In the genomic region with DNA sequence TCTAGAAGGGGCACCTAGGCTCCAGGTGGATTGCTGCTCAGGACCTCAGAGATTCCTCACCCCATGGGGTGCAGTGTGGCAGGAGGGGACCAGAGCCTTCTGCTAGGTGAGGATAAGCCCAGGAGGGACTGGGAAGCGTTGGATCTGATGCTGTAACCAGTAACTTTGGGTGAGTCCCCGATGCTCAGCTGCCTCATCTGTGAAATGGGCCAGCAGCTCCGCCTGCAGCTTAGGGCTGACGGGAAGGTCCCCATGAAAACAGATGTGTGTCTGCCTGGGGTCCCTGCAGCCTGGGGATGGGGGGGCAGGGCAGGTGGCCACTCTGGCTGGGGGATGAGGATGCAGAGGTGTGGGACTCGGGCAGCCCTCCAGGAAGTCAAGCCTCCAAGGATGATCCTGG, we compare ENCODE assay signal across 29 cellular contexts. TPM values are rescaled to one million over a fixed set of nuclear protein-coding genes. Genes with fewer than 3 reads are reported as not detected.
"Had no signal": no experiment of that assay in that cellular context is flagged by ENCODE, and none has a peak within 500 bp of the region (broad histone marks: within the 10 kb centered on the region; RNA-seq: fewer than 3 reads in every experiment).

No MANE protein-coding gene starts in this region.

- H3K4me3 ChIP-seq: heart left ventricle, left lung, lower lobe of right lung, ovary, right atrium auricular region, skin epidermis, stomach, testis, tibial artery, upper lobe of right lung had no signal

- DNase-seq: heart left ventricle; hypothalamus; immature natural killer cell; kidney; left colon; left lung; lower lobe of right lung; mammary epithelial cell; mesenchymal stem cell; naive thymus-derived CD8-positive, alpha-beta T cell; ovary; stimulated activated CD4-positive, alpha-beta T cell treated with anti-CD3 and anti-CD28 coated beads, Interleukin-12 subunit alpha, Interleukin-12 subunit beta, amount 100 ng/mL, for 4 hours; stimulated activated CD4-positive, alpha-beta T cell treated with anti-CD3 and anti-CD28 coated beads, Interleukin-15, amount 100 ng/mL, for 24 hours; stimulated activated CD4-positive, alpha-beta T cell treated with anti-CD3 and anti-CD28 coated beads, Interleukin-2, amount 100 ng/mL, for 24 hours; stimulated activated CD4-positive, alpha-beta T cell treated with anti-CD3 and anti-CD28 coated beads, Interleukin-4, amount 100 ng/mL, for 1 hour; stimulated activated naive B cell treated with anti-CD40 and anti-IgM and Interleukin-4, amounts not matched to agents 10 μg/mL and 1 μg/mL and 100 μg/mL, for 72 hours; stimulated activated naive CD8-positive, alpha-beta T cell treated with anti-CD3 and anti-CD28 coated beads, Interleukin-15, Interleukin-2, amounts not matched to agents 100 U/mL and 50 U/mL, for 24 hours; stomach; testis; tibial artery; trophoblast cell; upper lobe of right lung had no signal

- H3K27ac ChIP-seq: heart left ventricle, left lung, lower lobe of right lung, neutrophil, ovary, right atrium auricular region, skin epidermis, stomach, testis, tibial artery, upper lobe of right lung had no signal

- H3K27ac Mint-ChIP-seq: immature natural killer cell; naive thymus-derived CD8-positive, alpha-beta T cell; progenitor cell of endocrine pancreas; stimulated activated naive B cell treated with anti-CD40 and anti-IgM and Interleukin-4, amounts not matched to agents 10 μg/mL and 1 μg/mL and 100 μg/mL, for 72 hours had no signal

- H3K9me3 Mint-ChIP-seq: immature natural killer cell; naive thymus-derived CD8-positive, alpha-beta T cell; stimulated activated naive B cell treated with anti-CD40 and anti-IgM and Interleukin-4, amounts not matched to agents 10 μg/mL and 1 μg/mL and 100 μg/mL, for 72 hours had no signal

- FAIRE-seq: islet of Langerhans, kidney, urothelium cell line had no signal

- ATAC-seq: heart left ventricle; left colon; left lung; lower lobe of right lung; naive thymus-derived CD8-positive, alpha-beta T cell; sciatic nerve; stimulated activated naive B cell treated with anti-CD40 and anti-IgM and Interleukin-4, amounts not matched to agents 10 μg/mL and 1 μg/mL and 100 μg/mL, for 72 hours; stimulated activated naive CD8-positive, alpha-beta T cell treated with anti-CD3 and anti-CD28 coated beads, Interleukin-15, Interleukin-2, amounts not matched to agents 100 U/mL and 50 U/mL, for 24 hours; upper lobe of right lung had no signal

- H3K4me3 Mint-ChIP-seq: stimulated activated naive B cell treated with anti-CD40 and anti-IgM and Interleukin-4, amounts not matched to agents 10 μg/mL and 1 μg/mL and 100 μg/mL, for 72 hours had no signal

- H3K9me3 ChIP-seq: heart left ventricle, left lung, lower lobe of right lung, neutrophil, ovary, right atrium auricular region, stomach, testis, tibial artery, upper lobe of right lung had no signal

- H3K36me3 Mint-ChIP-seq: naive thymus-derived CD8-positive, alpha-beta T cell had no signal

- H3K27me3 ChIP-seq: testis had no signal

- H3K36me3 ChIP-seq: heart left ventricle, left lung, lower lobe of right lung, neutrophil, ovary, right atrium auricular region, stomach, tibial artery, upper lobe of right lung had no signal

RNA-seq across cellular contexts. Expression of gene CASKIN1, which starts 2.7 kb away (rescaled TPM):
- polyA plus RNA-seq: immature natural killer cell; naive thymus-derived CD8-positive, alpha-beta T cell had no signal
